In genomic region chr19:11196406-11197287, GRCh38 we compare ENCODE assay signal across 8 cellular contexts. TPM values are rescaled to one million over a fixed set of nuclear protein-coding genes. Genes with fewer than 3 reads are reported as not detected.
DNase-seq lines count a peak whose midpoint lies in the region; ATAC-seq and TF ChIP-seq lines count a peak whose summit lies in the region.

No MANE protein-coding gene starts in this region.

- peak overlapping the region; percentile 54 for H3K27ac Mint-ChIP-seq in activated naive CD8-positive, alpha-beta T cell treated with anti-CD3 and anti-CD28 coated beads, Interleukin-2, amount 10 ng/mL, durations not matched to agents 7 days and 5 days

- TF ChIP-seq POLR2A in gastrocnemius medialis (IDR thresholded peaks at IDR 0.05), result no peak

- H3K4me3 Mint-ChIP-seq in activated naive CD8-positive, alpha-beta T cell treated with anti-CD3 and anti-CD28 coated beads, Interleukin-2, amount 10 ng/mL, durations not matched to agents 7 days and 5 days, result peak overlapping the region; percentile 85

- DNase-seq in AG09309 (ENCODE audit: low read depth) (no peak), hepatic stellate cell (ENCODE audit: low spot score) (peak; percentile 80), gastrocnemius medialis (no peak), NOMO-1 treated with dmso at 0.1 percent for 144 hours (lab: John Stamatoyannopoulos, UW; ENCODE audit: unreplicated experiment) (no peak)
- DNase-seq in activated naive CD8-positive, alpha-beta T cell treated with anti-CD3 and anti-CD28 coated beads, Interleukin-2, amount 10 ng/mL, durations not matched to agents 7 days and 5 days, result peak; percentile 53
- no peak for DNase-seq in activated CD8-positive, alpha-beta memory T cell treated with anti-CD3 and anti-CD28 coated beads, Interleukin-2, amount 50 U/mL, for 4 hours

- no peaks in the 10 kb centered on the region for H3K9me3 Mint-ChIP-seq in activated naive CD8-positive, alpha-beta T cell treated with anti-CD3 and anti-CD28 coated beads, Interleukin-2, amount 10 ng/mL, durations not matched to agents 7 days and 5 days

- H3K4me1 ChIP-seq in HEK293 (ENCODE audit: control insufficient read depth, insufficient read depth, low read length) (no peaks in the 10 kb centered on the region), gastrocnemius medialis (peaks cover 10 to 23% of the 10 kb centered on the region in 2 donors)

- H3K4me1 Mint-ChIP-seq in activated naive CD8-positive, alpha-beta T cell treated with anti-CD3 and anti-CD28 coated beads, Interleukin-2, amount 10 ng/mL, durations not matched to agents 7 days and 5 days, result peaks cover 5% of the 10 kb centered on the region

- POLR2A ChIA-PET in HEK293 (lab: Yijun Ruan, JAX), result interaction anchor here (0.6 to 2.1 kb wide), 2 partner anchors 54 to 79 kb away, joined by 5 to 17 read pairs; no protein-coding TSS in a partner anchor
- POLR2A ChIA-PET in activated naive CD8-positive, alpha-beta T cell treated with anti-CD3 and anti-CD28 coated beads, Interleukin-2, amount 10 ng/mL, durations not matched to agents 7 days and 5 days (lab: Charles Lee), result interaction anchor here (0.6 to 1.0 kb wide), 2 partner anchors 53 to 255 kb away, joined by 3 to 4 read pairs; no protein-coding TSS in a partner anchor

- intact Hi-C loops in gastrocnemius medialis (cut with DNase I; ENCODE audit: low total_unique reads), result loop anchor here (10.0 kb wide), 1 partner anchor 232 kb away; the partner anchor contains the start of gene SMARCA4

- H3K36me3 Mint-ChIP-seq in activated naive CD8-positive, alpha-beta T cell treated with anti-CD3 and anti-CD28 coated beads, Interleukin-2, amount 10 ng/mL, durations not matched to agents 7 days and 5 days, result no peaks in the 10 kb centered on the region

- CTCF ChIA-PET in HEK293 (lab: Yijun Ruan, JAX), result interaction anchor here (0.5 kb wide), 1 partner anchor 286 kb away, joined by 3 read pairs; no protein-coding TSS in a partner anchor

- H3K27ac ChIP-seq in HEK293 (ENCODE audit: extremely low read depth, low read depth, low read length), result peak overlapping the region; percentile 54; the same call in 1 of the 2 replicates
- peak overlapping the region; percentile 83 to 92 (median 87) for H3K27ac ChIP-seq in gastrocnemius medialis

- H3K27me3 ChIP-seq in gastrocnemius medialis, result no peaks in the 10 kb centered on the region

- in situ Hi-C loops in gastrocnemius medialis (cut with MboI; ENCODE audit: low sequenced_read_pairs in 4 of 4), result no loop called here

- TF ChIP-seq CTCF in AG09309 (IDR thresholded peaks at IDR 0.05; ENCODE audit: control insufficient read depth, insufficient read depth, low read depth, low read length, missing control alignments), result no peak
- no peak for TF ChIP-seq CTCF in HEK293 (tag by site-specific recombination; IDR thresholded peaks at IDR 0.05)
- no peak for TF ChIP-seq CTCF in gastrocnemius medialis (IDR thresholded peaks at IDR 0.05 in 4 of 5, conservative IDR thresholded peaks at IDR 0.05 in 1 of 5)

- peak overlapping the region; percentile 90 for H3K4me3 ChIP-seq in AG09309 (ENCODE audit: control insufficient read depth, low read depth, low read length)
- H3K4me3 ChIP-seq in HEK293 (ENCODE audit: low read depth, low read length), result peak overlapping the region; percentile 75
- peak overlapping the region; percentile 56 to 78 (median 75) for H3K4me3 ChIP-seq in gastrocnemius medialis

- ATAC-seq in activated naive CD8-positive, alpha-beta T cell treated with anti-CD3 and anti-CD28 coated beads, Interleukin-2, amount 10 ng/mL, durations not matched to agents 7 days and 5 days (ENCODE audit: low read depth), result no peak
- ATAC-seq in gastrocnemius medialis, result peak; percentile 16 to 34
- ATAC-seq in GM21447 (IDR thresholded peaks at IDR 0.05; ENCODE audit: unreplicated experiment), result no peak

- H3K9me3 ChIP-seq in HEK293 (ENCODE audit: control insufficient read depth, insufficient read depth, low read depth, low read length) (no peaks in the 10 kb centered on the region), gastrocnemius medialis (no peaks in the 10 kb centered on the region)

- H3K27me3 Mint-ChIP-seq in activated naive CD8-positive, alpha-beta T cell treated with anti-CD3 and anti-CD28 coated beads, Interleukin-2, amount 10 ng/mL, durations not matched to agents 7 days and 5 days, result peaks cover 11% of the 10 kb centered on the region

- H3K36me3 ChIP-seq in HEK293 (ENCODE audit: control insufficient read depth in 2 of 2, insufficient read depth in 1 of 2, low read length in 2 of 2), result peaks cover 3 to 31% of the 10 kb centered on the region in 2 experiments; a peak in 2 of 3 replicates
- H3K36me3 ChIP-seq in gastrocnemius medialis, result peaks cover 0 to 19% of the 10 kb centered on the region in 2 donors

TF ChIP-seq in HEK293, 187 proteins besides CTCF, POLR2A, EP300 and RAD21 (continues in another document):
- TF ChIP-seq ZBTB17 (tag by site-specific recombination; IDR thresholded peaks at IDR 0.05), result peak; percentile 51
- peak; percentile 5; the same call in 1 of the 2 replicates for TF ChIP-seq ZNF629 (tag by site-specific recombination; IDR thresholded peaks at IDR 0.05)
- peak; percentile 35; the same call in 1 of the 2 replicates for TF ChIP-seq SP3 (tag by site-specific recombination; IDR thresholded peaks at IDR 0.05)
- TF ChIP-seq HIC1 (tag by site-specific recombination; IDR thresholded peaks at IDR 0.05), result peak; percentile 32; the same call in 1 of the 2 replicates
- TF ChIP-seq ZNF610 (tag by site-specific recombination; IDR thresholded peaks at IDR 0.05; ENCODE audit: borderline replicate concordance), result peak; percentile 84; the same call in 1 of the 2 replicates
- peak; percentile 25; the same call in 1 of the 2 replicates for TF ChIP-seq KLF17 (tag by site-specific recombination; IDR thresholded peaks at IDR 0.05)
- TF ChIP-seq ZFP69B (tag by site-specific recombination; IDR thresholded peaks at IDR 0.05), result peak; percentile 13; the same call in 1 of the 2 replicates
- peak; percentile 76 for TF ChIP-seq ZNF335 (tag by site-specific recombination; conservative IDR thresholded peaks at IDR 0.05)
- TF ChIP-seq ZNF366 (tag by site-specific recombination; conservative IDR thresholded peaks at IDR 0.05), result 0 out of 2 replicates have a peak, but pooled peaks have one; percentile 14
- peak; percentile 48 for TF ChIP-seq GLIS2 (tag by site-specific recombination; IDR thresholded peaks at IDR 0.05)
- peak; percentile 78 for TF ChIP-seq ZNF398 (tag by site-specific recombination; IDR thresholded peaks at IDR 0.05)
- 0 out of 2 replicates have a peak, but pooled peaks have one; percentile 58 for TF ChIP-seq GLI4 (tag by site-specific recombination; IDR thresholded peaks at IDR 0.05)
- TF ChIP-seq SP2 (tag by site-specific recombination; IDR thresholded peaks at IDR 0.05), result peak; percentile 38
- peak; percentile 77 for TF ChIP-seq ZBTB8A (tag by site-specific recombination; IDR thresholded peaks at IDR 0.05)

RNA-seq across cellular contexts. Expression of gene KANK2, which starts 0.7 kb away (rescaled TPM):
- 1 to 10 TPM; 5.3 to 7.9 TPM for total RNA-seq in activated naive CD8-positive, alpha-beta T cell treated with anti-CD3 and anti-CD28 coated beads, Interleukin-2, amount 10 ng/mL, durations not matched to agents 7 days and 5 days
- 100 to 1,000 TPM in 3 of 4 donors, 10 to 100 TPM in 1; 37.7 to 192 (median 149) TPM for total RNA-seq in gastrocnemius medialis

RNA-seq across cellular contexts. Expression of gene SPC24, which starts 41.1 kb away (rescaled TPM):
- 10 to 100 TPM; 63.0 to 65.4 TPM for total RNA-seq in activated naive CD8-positive, alpha-beta T cell treated with anti-CD3 and anti-CD28 coated beads, Interleukin-2, amount 10 ng/mL, durations not matched to agents 7 days and 5 days
- 1 to 10 TPM in 1 of 4 donors, under 1 TPM in 1, not detected in 2; 0.55 to 1.6 TPM for total RNA-seq in gastrocnemius medialis

RNA-seq across cellular contexts. Expression of gene ANGPTL8, which starts 42.8 kb away (rescaled TPM):
- not detected for total RNA-seq in activated naive CD8-positive, alpha-beta T cell treated with anti-CD3 and anti-CD28 coated beads, Interleukin-2, amount 10 ng/mL, durations not matched to agents 7 days and 5 days
- total RNA-seq in gastrocnemius medialis, result under 1 TPM in 1 of 4 donors, not detected in 3; 0.47 TPM

Comparison
In these comparisons a context has a peak if more than half of its experiments do, and no peak if none do; other contexts are left out.
1. DNase-seq: peak in activated naive CD8-positive, alpha-beta T cell treated with anti-CD3 and anti-CD28 coated beads, Interleukin-2, amount 10 ng/mL, durations not matched to agents 7 days and 5 days (single experiment) and hepatic stellate cell (single experiment); none in AG09309 (single experiment), gastrocnemius medialis (0 of 2), NOMO-1 treated with dmso at 0.1 percent for 144 hours (single experiment) and activated CD8-positive, alpha-beta memory T cell treated with anti-CD3 and anti-CD28 coated beads, Interleukin-2, amount 50 U/mL, for 4 hours (single experiment).
2. ATAC-seq: peak in gastrocnemius medialis (2 of 2); none in activated naive CD8-positive, alpha-beta T cell treated with anti-CD3 and anti-CD28 coated beads, Interleukin-2, amount 10 ng/mL, durations not matched to agents 7 days and 5 days (single experiment) and GM21447 (single experiment).
3. RNA of gene KANK2, which starts 0.7 kb away (total RNA-seq): 37.7 to 192 TPM in gastrocnemius medialis; 5.3 to 7.9 TPM in activated naive CD8-positive, alpha-beta T cell treated with anti-CD3 and anti-CD28 coated beads, Interleukin-2, amount 10 ng/mL, durations not matched to agents 7 days and 5 days; every median in the first group is over 4 times any median in the second.
4. RNA of gene SPC24, which starts 41.1 kb away (total RNA-seq): 63.0 to 65.4 TPM in activated naive CD8-positive, alpha-beta T cell treated with anti-CD3 and anti-CD28 coated beads, Interleukin-2, amount 10 ng/mL, durations not matched to agents 7 days and 5 days; 0.55 to 1.6 TPM in gastrocnemius medialis; every median in the first group is over 10 times any median in the second.
5. Peak in every context shown above with its lines, with median percentiles within 50 percentile points of each other: H3K4me3 ChIP-seq.